Comparison of ENCODE assay signal across 15 cellular contexts in the genomic region with DNA sequence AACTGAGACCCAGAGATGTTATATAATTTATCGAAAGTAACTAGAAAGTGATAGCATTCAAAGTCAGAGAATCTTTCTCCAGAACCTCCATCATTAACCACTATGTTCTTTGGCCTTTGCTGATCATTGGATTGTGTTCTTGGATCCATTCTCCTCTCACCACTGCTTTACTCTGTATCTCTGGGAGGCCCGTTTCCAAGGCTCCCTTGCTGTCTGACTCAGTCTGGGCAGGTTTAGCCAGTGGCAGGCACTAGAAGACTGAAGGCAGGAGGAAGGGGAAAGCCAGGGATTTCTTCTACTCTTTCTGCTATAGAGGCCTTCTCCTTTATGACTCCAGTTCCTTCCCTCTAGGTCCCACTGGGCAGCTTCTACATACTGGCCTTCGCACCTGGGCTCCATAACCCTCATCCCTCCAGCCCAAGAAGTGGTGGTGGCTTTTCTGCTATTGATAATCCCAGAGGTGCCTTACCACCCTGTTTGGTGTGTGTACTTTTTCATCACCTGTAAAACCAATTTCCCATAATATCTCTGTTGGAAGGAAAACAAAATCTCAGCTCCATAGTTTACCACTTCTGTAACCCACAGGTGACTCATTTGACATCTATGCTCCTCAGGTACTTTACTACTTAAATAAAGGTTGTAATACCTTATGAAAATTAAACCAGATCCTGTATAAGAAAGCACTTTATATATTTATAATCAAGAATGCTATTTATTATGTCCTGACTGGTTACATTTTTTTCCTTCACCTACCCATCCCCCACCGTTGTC. TPM values are rescaled to one million over a fixed set of nuclear protein-coding genes. Genes with fewer than 3 reads are reported as not detected.
A peak's percentile ranks its signal among the peaks of the same experiment; 100 is the strongest.
DNase-seq lines count a peak whose midpoint lies in the region; ATAC-seq and TF ChIP-seq lines count a peak whose summit lies in the region.
"Had no signal": no experiment of that assay in that cellular context is flagged by ENCODE, and none has a peak within 500 bp of the region (broad histone marks: within the 10 kb centered on the region; RNA-seq: fewer than 3 reads in every experiment).

No MANE protein-coding gene starts in this region.

- TF ChIP-seq CTCF in C4-2B (conservative IDR thresholded peaks at IDR 0.05) (no peak), PC-3 (conservative IDR thresholded peaks at IDR 0.05; ENCODE audit: low read depth, low read length) (no peak), endothelial cell (IDR thresholded peaks at IDR 0.05; ENCODE audit: unreplicated experiment) (no peak), left lung (IDR thresholded peaks at IDR 0.05) (no peak), gastroesophageal sphincter (IDR thresholded peaks at IDR 0.05) (no peak)

- intact Hi-C loops in PC-3 (cut with micrococcal nuclease): no loop called here
- intact Hi-C loops in left lung (cut with DNase I): no loop called here

- 79 to 80% methylated on average over 4 of the region's 4 CpGs for WGBS in gastroesophageal sphincter (ENCODE audit: low coverage in 1 of 2), 2 donors

- POLR2A ChIA-PET in PC-3 (lab: Charles Lee; ENCODE audit: unreplicated experiment): interaction anchor here (0.6 kb wide), 1 partner anchor 21 kb away, joined by 3 read pairs; no protein-coding TSS in a partner anchor

- H3K4me1 ChIP-seq in PC-3 (ENCODE audit: insufficient read depth, low read length): peaks cover 45% of the 10 kb centered on the region
- H3K4me1 ChIP-seq in left lung: no peaks in the 10 kb centered on the region
- no peaks in the 10 kb centered on the region for H3K4me1 ChIP-seq in gastroesophageal sphincter
- H3K4me1 ChIP-seq: Caco-2 had no signal

- no peaks in the 10 kb centered on the region for H3K79me2 ChIP-seq in PC-3 (ENCODE audit: low read length)

- TF ChIP-seq EP300 in gastroesophageal sphincter (IDR thresholded peaks at IDR 0.05): no peak

- H3K27ac Mint-ChIP-seq in endothelial cell (ENCODE audit: unreplicated experiment): peak overlapping the region; percentile 18

- H3K27ac ChIP-seq in C4-2B (peak overlapping the region; percentile 90), PC-3 (ENCODE audit: low read length) (peak overlapping the region; percentile 43; the same call in 1 of the 2 replicates), left lung (no peak overlapping the region), gastroesophageal sphincter (no peak overlapping the region)
- H3K27ac ChIP-seq: SJCRH30 had no signal

- no peak overlapping the region for H2AFZ ChIP-seq in PC-3 (ENCODE audit: low read length)

- peaks cover 18% of the 10 kb centered on the region for H3K4me1 Mint-ChIP-seq in endothelial cell (ENCODE audit: unreplicated experiment)

- DNase-seq in PC-3 (peak; percentile 59), endothelial cell (ENCODE audit: low spot score) (no peak), left lung (no peak), NCI-H446 (lab: John Stamatoyannopoulos, UW) (no peak)
- no peak for DNase-seq in NK-92 treated with Interleukin-12 subunit alpha and Interleukin-12 subunit beta, amount 100 ng/mL, for 24 hours (lab: John Stamatoyannopoulos, UW)
- DNase-seq: C1 segment of cervical spinal cord, Caco-2, DMS53, H7, NCI-H510A, RPMI8226, SJCRH30 had no signal

- peaks cover 6% of the 10 kb centered on the region for H3K27me3 Mint-ChIP-seq in endothelial cell (ENCODE audit: unreplicated experiment)

- peaks cover 27% of the 10 kb centered on the region for H3K36me3 Mint-ChIP-seq in endothelial cell (ENCODE audit: low read depth, unreplicated experiment)

- H3K9me3 Mint-ChIP-seq in endothelial cell (ENCODE audit: unreplicated experiment): no peaks in the 10 kb centered on the region

- no peaks in the 10 kb centered on the region for H3K9me2 ChIP-seq in PC-3 (replicated peaks; ENCODE audit: low read length)

- no peak for TF ChIP-seq POLR2A in gastroesophageal sphincter (IDR thresholded peaks at IDR 0.05)

- peaks cover 5% of the 10 kb centered on the region for H3F3A ChIP-seq in PC-3 (ENCODE audit: low read length, unreplicated experiment)

- H3K4me3 Mint-ChIP-seq in endothelial cell (ENCODE audit: unreplicated experiment): peak overlapping the region; percentile 12

- H3K9me3 ChIP-seq in PC-3 (ENCODE audit: low read length) (no peaks in the 10 kb centered on the region), left lung (no peaks in the 10 kb centered on the region), gastroesophageal sphincter (no peaks in the 10 kb centered on the region)
- H3K9me3 ChIP-seq: Caco-2, SJCRH30 had no signal

- H3K4me2 ChIP-seq in PC-3 (ENCODE audit: low read length): peak overlapping the region; percentile 45

- peaks cover 9% of the 10 kb centered on the region; the same call in 1 of the 2 replicates for H3K36me3 ChIP-seq in PC-3 (ENCODE audit: low read depth, low read length)
- H3K36me3 ChIP-seq in left lung: peaks cover 5 to 57% of the 10 kb centered on the region in 2 donors
- H3K36me3 ChIP-seq in gastroesophageal sphincter: peaks cover 0 to 63% of the 10 kb centered on the region in 2 donors

- ATAC-seq in PC-3: peak; percentile 35
- peak; percentile 25 for ATAC-seq in left lung
- ATAC-seq in HG02884 (IDR thresholded peaks at IDR 0.05; ENCODE audit: unreplicated experiment): no peak
- no peak for ATAC-seq in gastroesophageal sphincter

- CTCF ChIA-PET in PC-3 (lab: Charles Lee): no interaction called here

- no TSS peak for BruUV-seq in PC-3 (replicated peaks; lab: Mats Ljungman, UMichigan)

- H3K27me3 ChIP-seq in PC-3 (ENCODE audit: low read length) (no peaks in the 10 kb centered on the region), left lung (no peaks in the 10 kb centered on the region), gastroesophageal sphincter (no peaks in the 10 kb centered on the region)
- H3K27me3 ChIP-seq: SJCRH30 had no signal

- H3K4me3 ChIP-seq in PC-3 (ENCODE audit: low read length) (no peak overlapping the region), left lung (no peak overlapping the region), gastroesophageal sphincter (no peak overlapping the region)
- H3K4me3 ChIP-seq: SJCRH30 had no signal

- no peaks in the 10 kb centered on the region for H4K20me1 ChIP-seq in PC-3 (ENCODE audit: low read length)

- H3K9ac ChIP-seq in PC-3 (ENCODE audit: low read length): no peak overlapping the region

RNA-seq across cellular contexts. Expression of a gene that starts 36.0 kb away (rescaled TPM):
- 32.0 and 65.9 TPM in 2 replicates for total RNA-seq in PC-3 (2014; rRNA removed)
- total RNA-seq in endothelial cell (ENCODE audit: unreplicated experiment): 114 TPM
- total RNA-seq in left lung: 10 to 100 TPM; 79.3 to 80.3 TPM
- 100 to 1,000 TPM; 125 to 199 (median 136) TPM for total RNA-seq in gastroesophageal sphincter

RNA-seq across cellular contexts. Expression of a gene that starts 44.5 kb away (rescaled TPM):
- total RNA-seq in PC-3 (2014; rRNA removed): not detected in 2 replicates
- 0.67 TPM for total RNA-seq in endothelial cell (ENCODE audit: unreplicated experiment)
- 1 to 10 TPM in 1 of 2 donors, under 1 TPM in 1; 0.82 to 1.7 TPM for total RNA-seq in left lung
- 1 to 10 TPM in 2 of 4 donors, under 1 TPM in 2; 0.42 to 6.1 (median 1.4) TPM for total RNA-seq in gastroesophageal sphincter
- total RNA-seq: Caco-2, H7 had no signal

RNA-seq across cellular contexts. Expression of a gene that starts 52.3 kb away (rescaled TPM):
- total RNA-seq in PC-3 (2014; rRNA removed) (10.2 and 12.9 TPM in 2 replicates), endothelial cell (ENCODE audit: unreplicated experiment) (10.0 TPM), left lung (1 to 10 TPM; 4.3 to 5.5 TPM), gastroesophageal sphincter (10 to 100 TPM in 1 of 4 donors, 1 to 10 TPM in 3; 4.0 to 14.8 (median 6.7) TPM)

RNA-seq across cellular contexts. Expression of a gene that starts 52.4 kb away (rescaled TPM):
- total RNA-seq in PC-3 (2014; rRNA removed) (46.5 and 51.7 TPM in 2 replicates), endothelial cell (ENCODE audit: unreplicated experiment) (26.7 TPM), left lung (10 to 100 TPM; 41.4 to 42.6 TPM), gastroesophageal sphincter (10 to 100 TPM; 31.6 to 50.4 (median 41.1) TPM)

Comparison
In these comparisons a context has a peak if more than half of its experiments do, and no peak if none do; other contexts are left out.
1. H3K27ac ChIP-seq: peak in C4-2B (single experiment) and PC-3 (single experiment); none in left lung (0 of 2) and gastroesophageal sphincter (0 of 4).
2. ATAC-seq: peak in PC-3 (single experiment) and left lung (single experiment); none in HG02884 (single experiment) and gastroesophageal sphincter (single experiment).